In genomic region chr14:61472801-61473376, GRCh38 we compare ENCODE assay signal across 8 cellular contexts.
DNase-seq lines count a peak whose midpoint lies in the region; ATAC-seq and TF ChIP-seq lines count a peak whose summit lies in the region.

No MANE protein-coding gene starts in this region.

- H2AK5ac ChIP-seq in trophoblast cell (ENCODE audit: low read length), result peak overlapping the region; percentile 97

- peak overlapping the region; percentile 50 for H4K8ac ChIP-seq in trophoblast cell (ENCODE audit: low read depth, low read length)

- peak overlapping the region; percentile 94 for H3K14ac ChIP-seq in trophoblast cell (ENCODE audit: low read length)

- peak overlapping the region; percentile 24 to 91 for H3K4me3 Mint-ChIP-seq in CD14-positive monocyte

- H3K4me2 ChIP-seq in trophoblast cell (ENCODE audit: low read length), result no peak overlapping the region

- H3K9me3 Mint-ChIP-seq in CD14-positive monocyte, result peaks cover 0 to 2% (median 0%) of the 10 kb centered on the region in 7 donors

- no peak for TF ChIP-seq POLR2A in adrenal gland (IDR thresholded peaks at IDR 0.05)

- H3K79me2 ChIP-seq in trophoblast cell (ENCODE audit: control insufficient read depth, insufficient read depth, low read length, poor library complexity), result peaks cover 5% of the 10 kb centered on the region

- intact Hi-C loops in CD14-positive monocyte (cut with micrococcal nuclease), result loop anchor here (5.0 to 10.0 kb wide), 4 partner anchors 122 to 279 kb away; no protein-coding TSS in a partner anchor
- intact Hi-C loops in adrenal gland (cut with DNase I), result loop anchor here (10.0 kb wide), 2 partner anchors 82 to 222 kb away; partner anchors contain the start of gene HIF1A (in 2 of the 2)
- intact Hi-C loops in dorsolateral prefrontal cortex (cut with DNase I), result no loop called here

- H3K27me3 ChIP-seq in adrenal gland (no peaks in the 10 kb centered on the region), trophoblast cell (ENCODE audit: insufficient read depth, low read length) (no peaks in the 10 kb centered on the region), dorsolateral prefrontal cortex (no peaks in the 10 kb centered on the region)

- H3K23ac ChIP-seq in trophoblast cell (ENCODE audit: low read length), result no peak overlapping the region

- H2BK120ac ChIP-seq in trophoblast cell (ENCODE audit: insufficient read depth, low read length, poor library complexity), result peak overlapping the region; percentile 98

- no peak overlapping the region for H3K9ac ChIP-seq in trophoblast cell (ENCODE audit: low read length)

- H3K27me3 Mint-ChIP-seq in CD14-positive monocyte (ENCODE audit: low read depth in 3 of 3), result peaks cover 0 to 3% (median 2%) of the 10 kb centered on the region in 3 donors

- DNase-seq in CD14-positive monocyte (ENCODE audit: low spot score) (no peak), T-helper 1 cell (peak; percentile 38 to 92 (median 49)), adrenal gland (peak in 2 of 7 donors; percentile 22 to 50), trophoblast cell (no peak), dorsolateral prefrontal cortex (no peak), GM03348 (ENCODE audit: low spot score) (no peak), LoVo (ENCODE audit: low spot score) (no peak)

- H4K91ac ChIP-seq in trophoblast cell (ENCODE audit: low read depth, low read length), result peak overlapping the region; percentile 90

- ATAC-seq in HG03442 (IDR thresholded peaks at IDR 0.05; ENCODE audit: unreplicated experiment), result no peak

- peak overlapping the region; percentile 6 for H2AFZ ChIP-seq in trophoblast cell (ENCODE audit: insufficient read depth, low read length, poor library complexity)

- H3K4me3 ChIP-seq in adrenal gland, result no peak overlapping the region
- no peak overlapping the region for H3K4me3 ChIP-seq in trophoblast cell (ENCODE audit: low read depth, low read length)
- H3K4me3 ChIP-seq in dorsolateral prefrontal cortex, result peak overlapping the region in 8 of 59 donors; percentile 45 to 61 (median 56)

- TF ChIP-seq CTCF in CD14-positive monocyte (IDR thresholded peaks at IDR 0.05) (no peak), adrenal gland (IDR thresholded peaks at IDR 0.05) (no peak), dorsolateral prefrontal cortex (IDR thresholded peaks at IDR 0.05 in 54 of 56, conservative IDR thresholded peaks at IDR 0.05 in 2 of 56; ENCODE audit: low read depth in 1 of 56, partially characterized antibody in 56 of 56) (no peak)

- peaks cover 79% of the 10 kb centered on the region for H3K4me1 Mint-ChIP-seq in CD14-positive monocyte

- peak overlapping the region in 4 of 5 donors; percentile 73 to 89 (median 85) for H3K27ac ChIP-seq in adrenal gland
- peak overlapping the region; percentile 98 for H3K27ac ChIP-seq in trophoblast cell (ENCODE audit: low read depth, low read length)
- peak overlapping the region in 16 of 59 donors; percentile 0 to 70 (median 37) for H3K27ac ChIP-seq in dorsolateral prefrontal cortex

- peak overlapping the region; percentile 93 for H2BK5ac ChIP-seq in trophoblast cell (ENCODE audit: low read depth, low read length, poor library complexity)

- H3K36me3 Mint-ChIP-seq in CD14-positive monocyte, result peaks cover 14 to 27% of the 10 kb centered on the region in 2 donors

- no peak overlapping the region for H4K12ac ChIP-seq in trophoblast cell (ENCODE audit: low read depth, low read length)

- 64 to 70% (median 69%) methylated on average over 3 of the region's 3 CpGs for WGBS in adrenal gland, 4 donors
- WGBS in trophoblast cell (ENCODE audit: extremely low coverage, insufficient coverage, insufficient read length), result no CpG with 5 or more reads among the region's 3 CpGs

- H3K27ac Mint-ChIP-seq in CD14-positive monocyte, result peak overlapping the region; percentile 66 to 99 (median 93)

- H3K18ac ChIP-seq in trophoblast cell (ENCODE audit: low read length), result peak overlapping the region; percentile 55

- H2BK12ac ChIP-seq in trophoblast cell (ENCODE audit: low read length), result peak overlapping the region; percentile 99

- no peaks in the 10 kb centered on the region for H3K9me3 ChIP-seq in adrenal gland (replicated peaks in 1 of 3)
- H3K9me3 ChIP-seq in trophoblast cell (ENCODE audit: insufficient read depth, low read depth, low read length), result no peaks in the 10 kb centered on the region

- H3K79me1 ChIP-seq in trophoblast cell (ENCODE audit: low read length), result peaks cover 48% of the 10 kb centered on the region

- peak overlapping the region; percentile 65 for H3K4ac ChIP-seq in trophoblast cell (ENCODE audit: low read depth, low read length)

- H3K4me1 ChIP-seq in adrenal gland (replicated peaks in 1 of 2) (peaks cover 21 to 57% of the 10 kb centered on the region in 2 donors), trophoblast cell (ENCODE audit: control insufficient read depth in 1 of 2, insufficient read depth in 2 of 2, low read length in 2 of 2) (peaks cover 31 to 44% of the 10 kb centered on the region in 2 experiments)

- H3K36me3 ChIP-seq in adrenal gland (replicated peaks in 1 of 2) (no peaks in the 10 kb centered on the region), trophoblast cell (ENCODE audit: control insufficient read depth in 1 of 2, insufficient read depth in 2 of 2, low read length in 2 of 2) (peaks cover 3 to 5% of the 10 kb centered on the region in 2 experiments)

Comparison
In these comparisons a context has a peak if more than half of its experiments do, and no peak if none do; other contexts are left out.
1. DNase-seq: peak in T-helper 1 cell (5 of 5); none in CD14-positive monocyte (single experiment), trophoblast cell (0 of 2), dorsolateral prefrontal cortex (0 of 10), GM03348 (single experiment) and LoVo (single experiment).
2. intact Hi-C loops: an anchor here in CD14-positive monocyte (5.0 to 10.0 kb wide) and adrenal gland (10.0 kb wide); none called in dorsolateral prefrontal cortex.